In genomic region chr19:49877879-49878743, GRCh38 we compare ENCODE assay signal across 9 cellular contexts. TPM values are rescaled to one million over a fixed set of nuclear protein-coding genes. Genes with fewer than 3 reads are reported as not detected.
DNase-seq lines count a peak whose midpoint lies in the region; ATAC-seq lines count a peak whose summit lies in the region.
"Had no signal": no experiment of that assay in that cellular context is flagged by ENCODE, and none has a peak within 500 bp of the region (broad histone marks: within the 10 kb centered on the region; RNA-seq: fewer than 3 reads in every experiment).

No MANE protein-coding gene starts in this region.

- POLR2A ChIA-PET in CD8-positive, alpha-beta memory T cell (lab: Charles Lee) = interaction anchor here (0.8 to 3.0 kb wide), 10 partner anchors 9 to 238 kb away, joined by 3 to 33 read pairs (median 5); partner anchors contain the start of genes AP2A1, ATF5, MED25 and NUP62
- POLR2A ChIA-PET in activated CD4-positive, alpha-beta memory T cell treated with anti-CD3 and anti-CD28 coated beads, Interleukin-2, amount 10 ng/mL, durations not matched to agents 7 days and 5 days (lab: Charles Lee) = interaction anchor here (1.0 to 3.4 kb wide), 13 partner anchors 8 to 379 kb away, joined by 3 to 39 read pairs (median 8); partner anchors contain the start of genes ATF5, FUZ, IL4I1 and MED25

- ATAC-seq in GM19452 (IDR thresholded peaks at IDR 0.05; ENCODE audit: unreplicated experiment) (peak; percentile 47), HG03565 (IDR thresholded peaks at IDR 0.05; ENCODE audit: unreplicated experiment) (peak; percentile 26)

- no peak overlapping the region for H3K4me3 Mint-ChIP-seq in CD8-positive, alpha-beta memory T cell
- no peak overlapping the region for H3K4me3 Mint-ChIP-seq in activated CD4-positive, alpha-beta memory T cell treated with anti-CD3 and anti-CD28 coated beads, Interleukin-2, amount 10 ng/mL, durations not matched to agents 7 days and 5 days
- H3K4me3 Mint-ChIP-seq: nephron had no signal

- H3K36me3 Mint-ChIP-seq in CD8-positive, alpha-beta memory T cell = peaks cover under 1 to 49% (median 6%) of the 10 kb centered on the region in 3 donors
- H3K36me3 Mint-ChIP-seq in activated CD4-positive, alpha-beta memory T cell treated with anti-CD3 and anti-CD28 coated beads, Interleukin-2, amount 10 ng/mL, durations not matched to agents 7 days and 5 days (ENCODE audit: low read depth) = peaks cover 39% of the 10 kb centered on the region

- H3K27me3 ChIP-seq in CD8-positive, alpha-beta memory T cell (ENCODE audit: insufficient read depth, low read length, poor library complexity, severe bottlenecking) = no peaks in the 10 kb centered on the region

- peak overlapping the region; percentile 98 for H3K27ac ChIP-seq in CD8-positive, alpha-beta memory T cell (ENCODE audit: low read depth, low read length)

- peak; percentile 97 to 99 (median 98) for DNase-seq in CD8-positive, alpha-beta memory T cell
- DNase-seq in NCI-H774 (lab: John Stamatoyannopoulos, UW) (peak; percentile 93), medulla oblongata (ENCODE audit: extremely low spot score) (peak; percentile 98)
- DNase-seq in activated CD4-positive, alpha-beta memory T cell treated with anti-CD3 and anti-CD28 coated beads, Interleukin-2, amount 10 ng/mL, durations not matched to agents 7 days and 5 days = peak; percentile 99
- peak; percentile 97 for DNase-seq in effector CD8-positive, alpha-beta T cell (lab: John Stamatoyannopoulos, UW)
- peak; percentile 94 for DNase-seq in stimulated activated CD8-positive, alpha-beta memory T cell treated with anti-CD3 and anti-CD28 coated beads, Interleukin-12 subunit alpha, Interleukin-12 subunit beta, amount 100 ng/mL, for 1 hour (ENCODE audit: low read depth)

- H3K27ac Mint-ChIP-seq in CD8-positive, alpha-beta memory T cell = peak overlapping the region in 1 of 8 donors; percentile 85
- no peak overlapping the region for H3K27ac Mint-ChIP-seq in activated CD4-positive, alpha-beta memory T cell treated with anti-CD3 and anti-CD28 coated beads, Interleukin-2, amount 10 ng/mL, durations not matched to agents 7 days and 5 days
- H3K27ac Mint-ChIP-seq: nephron had no signal

- H3K4me1 ChIP-seq in CD8-positive, alpha-beta memory T cell (ENCODE audit: insufficient read depth, low read length) = peaks cover 19% of the 10 kb centered on the region

- H3K4me1 Mint-ChIP-seq in CD8-positive, alpha-beta memory T cell = peaks cover 20 to 31% (median 26%) of the 10 kb centered on the region in 3 donors
- peaks cover 31% of the 10 kb centered on the region for H3K4me1 Mint-ChIP-seq in activated CD4-positive, alpha-beta memory T cell treated with anti-CD3 and anti-CD28 coated beads, Interleukin-2, amount 10 ng/mL, durations not matched to agents 7 days and 5 days

- H3K9me3 Mint-ChIP-seq in CD8-positive, alpha-beta memory T cell = no peaks in the 10 kb centered on the region
- no peaks in the 10 kb centered on the region for H3K9me3 Mint-ChIP-seq in activated CD4-positive, alpha-beta memory T cell treated with anti-CD3 and anti-CD28 coated beads, Interleukin-2, amount 10 ng/mL, durations not matched to agents 7 days and 5 days
- H3K9me3 Mint-ChIP-seq: nephron had no signal

- peak overlapping the region; percentile 61 for H3K4me3 ChIP-seq in CD8-positive, alpha-beta memory T cell (ENCODE audit: low read length)

- peaks cover 0 to 3% of the 10 kb centered on the region in 2 donors for H3K27me3 Mint-ChIP-seq in CD8-positive, alpha-beta memory T cell
- H3K27me3 Mint-ChIP-seq in activated CD4-positive, alpha-beta memory T cell treated with anti-CD3 and anti-CD28 coated beads, Interleukin-2, amount 10 ng/mL, durations not matched to agents 7 days and 5 days = no peaks in the 10 kb centered on the region

- H3K36me3 ChIP-seq in CD8-positive, alpha-beta memory T cell (ENCODE audit: insufficient read depth, low read length) = peaks cover 29% of the 10 kb centered on the region

- CTCF ChIA-PET in CD8-positive, alpha-beta memory T cell (lab: Charles Lee) = interaction anchor here (1.0 to 1.6 kb wide), 2 partner anchors 13 to 65 kb away, joined by 3 to 4 read pairs; partner anchors contain the start of gene FUZ
- CTCF ChIA-PET in activated CD4-positive, alpha-beta memory T cell treated with anti-CD3 and anti-CD28 coated beads, Interleukin-2, amount 10 ng/mL, durations not matched to agents 7 days and 5 days (lab: Charles Lee) = interaction anchor here (1.0 kb wide), 1 partner anchor 10 kb away, joined by 3 read pairs; the partner anchor contains the start of gene PNKP

- H3K9me3 ChIP-seq in CD8-positive, alpha-beta memory T cell (ENCODE audit: low read length) = no peaks in the 10 kb centered on the region

RNA-seq across cellular contexts. Expression of gene TBC1D17, which starts 0.6 kb away (rescaled TPM):
- 10 to 100 TPM; 31.7 to 33.5 TPM for total RNA-seq in CD8-positive, alpha-beta memory T cell
- 16.8 TPM for polyA plus RNA-seq in CD8-positive, alpha-beta memory T cell
- 10 to 100 TPM; 42.3 to 47.6 TPM for total RNA-seq in activated CD4-positive, alpha-beta memory T cell treated with anti-CD3 and anti-CD28 coated beads, Interleukin-2, amount 10 ng/mL, durations not matched to agents 7 days and 5 days

RNA-seq across cellular contexts. Expression of gene AKT1S1, which starts 1.0 kb away (rescaled TPM):
- 10 to 100 TPM; 32.8 to 33.6 TPM for total RNA-seq in CD8-positive, alpha-beta memory T cell
- polyA plus RNA-seq in CD8-positive, alpha-beta memory T cell = 4.7 TPM
- total RNA-seq in activated CD4-positive, alpha-beta memory T cell treated with anti-CD3 and anti-CD28 coated beads, Interleukin-2, amount 10 ng/mL, durations not matched to agents 7 days and 5 days = 10 to 100 TPM; 20.2 to 23.0 TPM

RNA-seq across cellular contexts. Expression of gene PNKP, which starts 10.7 kb away (rescaled TPM):
- 10 to 100 TPM; 91.6 to 98.7 TPM for total RNA-seq in CD8-positive, alpha-beta memory T cell
- polyA plus RNA-seq in CD8-positive, alpha-beta memory T cell = 28.4 TPM
- 100 to 1,000 TPM; 121 to 129 TPM for total RNA-seq in activated CD4-positive, alpha-beta memory T cell treated with anti-CD3 and anti-CD28 coated beads, Interleukin-2, amount 10 ng/mL, durations not matched to agents 7 days and 5 days

RNA-seq across cellular contexts. Expression of gene IL4I1, which starts 18.6 kb away (rescaled TPM):
- 10 to 100 TPM; 35.6 to 39.1 TPM for total RNA-seq in CD8-positive, alpha-beta memory T cell
- 13.1 TPM for polyA plus RNA-seq in CD8-positive, alpha-beta memory T cell
- 10 to 100 TPM; 25.7 to 26.4 TPM for total RNA-seq in activated CD4-positive, alpha-beta memory T cell treated with anti-CD3 and anti-CD28 coated beads, Interleukin-2, amount 10 ng/mL, durations not matched to agents 7 days and 5 days

RNA-seq across cellular contexts. Expression of gene PTOV1, which starts 27.2 kb away (rescaled TPM):
- total RNA-seq in CD8-positive, alpha-beta memory T cell = 10 to 100 TPM; 91.9 to 93.7 TPM
- 47.7 TPM for polyA plus RNA-seq in CD8-positive, alpha-beta memory T cell
- 10 to 100 TPM; 69.3 to 71.7 TPM for total RNA-seq in activated CD4-positive, alpha-beta memory T cell treated with anti-CD3 and anti-CD28 coated beads, Interleukin-2, amount 10 ng/mL, durations not matched to agents 7 days and 5 days

Comparison
In these comparisons a context has a peak if more than half of its experiments do, and no peak if none do; other contexts are left out.
1. Peak in every context shown above with its lines: DNase-seq, ATAC-seq, H3K4me3 ChIP-seq and H3K27ac ChIP-seq.